ENCODE assay signal across 29 cellular contexts in genomic region chr4:129379429-129379828, GRCh38.
"Had no signal": no experiment of that assay in that cellular context is flagged by ENCODE, and none has a peak within 500 bp of the region (broad histone marks: within the 10 kb centered on the region; RNA-seq: fewer than 3 reads in every experiment).

No MANE protein-coding gene starts in this region.

- DNase-seq: hypothalamus; immature natural killer cell; kidney; left colon; left lung; lower lobe of right lung; mammary epithelial cell; mesenchymal stem cell; naive B cell; natural killer cell; nephron progenitor cell; occipital lobe; sigmoid colon; small intestine; spleen; stimulated activated CD4-positive, alpha-beta T cell treated with anti-CD3 and anti-CD28 coated beads, Interleukin-4, amount 100 ng/mL, for 24 hours; stimulated activated naive CD4-positive, alpha-beta T cell; tibial artery; trophoblast cell; upper lobe of right lung had no signal

- H3K9me3 ChIP-seq: left lung, lower lobe of right lung, neutrophil, right atrium auricular region, sigmoid colon, spleen, suprapubic skin, thoracic aorta, tibial artery, upper lobe of right lung had no signal

- FAIRE-seq: islet of Langerhans, kidney, small intestine, urothelium cell line had no signal

- H3K4me2 ChIP-seq: neural progenitor cell had no signal

- H2AFZ ChIP-seq: neural progenitor cell, parathyroid adenoma had no signal

- H3K9ac ChIP-seq: neural progenitor cell, parathyroid adenoma had no signal

- H3K4me3 ChIP-seq: left lung, lower lobe of right lung, neural progenitor cell, right atrium auricular region, sigmoid colon, spleen, suprapubic skin, thoracic aorta, tibial artery, upper lobe of right lung had no signal

- H3K4me1 ChIP-seq: left lung, lower lobe of right lung, neural progenitor cell, parathyroid adenoma, right atrium auricular region, spleen, tibial artery, upper lobe of right lung had no signal

- H3K27ac ChIP-seq: left lung, lower lobe of right lung, neural progenitor cell, neutrophil, parathyroid adenoma, right atrium auricular region, sigmoid colon, spleen, suprapubic skin, thoracic aorta, tibial artery, upper lobe of right lung had no signal

- H3K36me3 ChIP-seq: left lung, lower lobe of right lung, neural progenitor cell, neutrophil, right atrium auricular region, sigmoid colon, spleen, suprapubic skin, thoracic aorta, tibial artery, upper lobe of right lung had no signal

- ATAC-seq: left colon; left lung; lower lobe of right lung; natural killer cell; stimulated activated effector memory CD8-positive, alpha-beta T cell treated with anti-CD3 and anti-CD28 coated beads, Interleukin-12 subunit alpha, Interleukin-12 subunit beta, amount 100 ng/mL, for 72 hours; upper lobe of right lung had no signal

- H3K27me3 ChIP-seq: left lung, neural progenitor cell, neutrophil, right atrium auricular region, sigmoid colon, tibial artery, upper lobe of right lung had no signal
